ENCODE assay signal across 16 cellular contexts in the genomic region with DNA sequence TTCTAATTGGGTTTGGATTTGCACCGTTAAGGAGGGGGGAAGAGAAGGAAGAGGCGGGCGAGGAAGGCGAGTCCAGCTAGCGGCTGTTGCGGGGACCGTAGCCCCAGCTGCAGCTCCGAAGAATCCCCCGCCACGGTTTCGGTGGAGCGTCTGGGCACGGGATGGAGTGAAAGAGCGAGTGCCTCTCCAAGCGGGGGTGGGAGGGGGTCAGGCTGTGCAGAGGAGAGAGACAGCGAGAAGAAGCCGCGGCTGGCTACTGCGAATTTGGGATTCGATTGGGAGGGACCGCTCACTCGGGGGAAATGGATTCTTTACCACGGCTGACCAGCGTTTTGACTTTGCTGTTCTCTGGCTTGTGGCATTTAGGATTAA. TPM values are rescaled to one million over a fixed set of nuclear protein-coding genes. Genes with fewer than 3 reads are reported as not detected.
DNase-seq lines count a peak whose midpoint lies in the region; ATAC-seq and TF ChIP-seq lines count a peak whose summit lies in the region.
"Had no signal": no experiment of that assay in that cellular context is flagged by ENCODE, and none has a peak within 500 bp of the region (broad histone marks: within the 10 kb centered on the region; RNA-seq: fewer than 3 reads in every experiment).

No MANE protein-coding gene starts in this region.

- no peak overlapping the region for H2AFZ ChIP-seq in neural cell (ENCODE audit: low read depth, low read length)

- H3K4me3 ChIP-seq in BE2C (ENCODE audit: low read depth, low read length) (peak overlapping the region; percentile 65), HUES48 (ENCODE audit: low read depth, low read length) (peak overlapping the region; percentile 80), epithelial cell of proximal tubule (ENCODE audit: low read depth, low read length) (peak overlapping the region; percentile 38), neural cell (ENCODE audit: low read length) (peak overlapping the region; percentile 75)
- H3K4me3 ChIP-seq: lower lobe of right lung, right atrium auricular region had no signal

- H3K27me3 Mint-ChIP-seq in effector memory CD8-positive, alpha-beta T cell: peaks cover 0 to 20% of the 10 kb centered on the region in 2 donors

- H3K27me3 ChIP-seq in BE2C: no peaks in the 10 kb centered on the region; the same call in 1 of the 2 replicates
- peaks cover 50% of the 10 kb centered on the region for H3K27me3 ChIP-seq in HUES48 (ENCODE audit: control insufficient read depth, insufficient read depth, low read length)
- no peaks in the 10 kb centered on the region for H3K27me3 ChIP-seq in neural cell (ENCODE audit: insufficient read depth, low read depth, low read length)

- peaks cover 61% of the 10 kb centered on the region for H3K79me2 ChIP-seq in neural cell (replicated peaks; ENCODE audit: insufficient read depth, low read length)

- H4K20me1 ChIP-seq in neural cell (ENCODE audit: insufficient read depth): no peaks in the 10 kb centered on the region

- H3K9me2 ChIP-seq in neural cell (ENCODE audit: insufficient read depth, low read length): no peaks in the 10 kb centered on the region

- H3K9ac ChIP-seq in HUES48 (ENCODE audit: low read depth, low read length) (no peak overlapping the region), neural cell (ENCODE audit: low read length) (peak overlapping the region; percentile 74)

- TF ChIP-seq RAD21 in neural cell (conservative IDR thresholded peaks at IDR 0.05): no peak

- H3K36me3 Mint-ChIP-seq in effector memory CD8-positive, alpha-beta T cell (ENCODE audit: insufficient read depth): no peaks in the 10 kb centered on the region
- H3K36me3 Mint-ChIP-seq: natural killer cell had no signal

- TF ChIP-seq CTCF in BE2C (IDR thresholded peaks at IDR 0.05; ENCODE audit: low read depth, low read length): no peak
- no peak for TF ChIP-seq CTCF in epithelial cell of proximal tubule (conservative IDR thresholded peaks at IDR 0.05; ENCODE audit: low read depth, low read length)
- no peak for TF ChIP-seq CTCF in neural cell (IDR thresholded peaks at IDR 0.05; ENCODE audit: poor library complexity, severe bottlenecking)

- ATAC-seq in effector memory CD8-positive, alpha-beta T cell (replicated peaks): no peak
- ATAC-seq in GM19351 (IDR thresholded peaks at IDR 0.05; ENCODE audit: unreplicated experiment): no peak
- ATAC-seq: activated T-cell treated with anti-CD3 and anti-CD28 coated beads, Interleukin-2, amount 50 U/mL, for 72 hours; Panc1 had no signal

- H3K9me3 Mint-ChIP-seq in effector memory CD8-positive, alpha-beta T cell: peaks cover 7 to 12% of the 10 kb centered on the region in 2 donors
- H3K9me3 Mint-ChIP-seq: natural killer cell had no signal

- no peak overlapping the region for H3K4me3 Mint-ChIP-seq in effector memory CD8-positive, alpha-beta T cell
- H3K4me3 Mint-ChIP-seq: activated CD4-positive, alpha-beta memory T cell treated with anti-CD3 and anti-CD28 coated beads, Interleukin-2, amount 10 ng/mL, durations not matched to agents 7 days and 5 days; activated T-cell treated with anti-CD3 and anti-CD28 coated beads, Interleukin-2, amount 50 U/mL, for 72 hours; natural killer cell had no signal

- no peak overlapping the region for H3K27ac Mint-ChIP-seq in effector memory CD8-positive, alpha-beta T cell
- H3K27ac Mint-ChIP-seq: activated CD4-positive, alpha-beta memory T cell treated with anti-CD3 and anti-CD28 coated beads, Interleukin-2, amount 10 ng/mL, durations not matched to agents 7 days and 5 days; activated T-cell treated with anti-CD3 and anti-CD28 coated beads, Interleukin-2, amount 50 U/mL, for 72 hours; natural killer cell had no signal

- H3K9me3 ChIP-seq in BE2C (no peaks in the 10 kb centered on the region), HUES48 (ENCODE audit: control insufficient read depth, insufficient read depth, low read length) (no peaks in the 10 kb centered on the region), neural cell (ENCODE audit: low read length) (no peaks in the 10 kb centered on the region)
- H3K9me3 ChIP-seq: lower lobe of right lung, right atrium auricular region had no signal

- no peak for DNase-seq in BE2C
- no peak for DNase-seq in epithelial cell of proximal tubule (ENCODE audit: low read depth)
- DNase-seq in effector memory CD8-positive, alpha-beta T cell: no peak
- DNase-seq in NCI-H2196 treated with DMSO at 0.1 percent for 48 hours (lab: John Stamatoyannopoulos, UW; ENCODE audit: unreplicated experiment): no peak
- DNase-seq in NCI-H2227 treated with DMSO at 0.1 percent for 48 hours (lab: John Stamatoyannopoulos, UW): no peak
- DNase-seq: effector memory CD4-positive, alpha-beta T cell had no signal

- TF ChIP-seq EP300 in neural cell (conservative IDR thresholded peaks at IDR 0.05; ENCODE audit: poor library complexity, severe bottlenecking): no peak

- H3K4me2 ChIP-seq in neural cell (ENCODE audit: low read length): peak overlapping the region; percentile 64

- H3K4me1 Mint-ChIP-seq in effector memory CD8-positive, alpha-beta T cell (ENCODE audit: low read depth in 2 of 2): no peaks in the 10 kb centered on the region
- H3K4me1 Mint-ChIP-seq: activated CD4-positive, alpha-beta memory T cell treated with anti-CD3 and anti-CD28 coated beads, Interleukin-2, amount 10 ng/mL, durations not matched to agents 7 days and 5 days had no signal

- H3F3A ChIP-seq in neural cell (ENCODE audit: insufficient read depth, low read length, poor library complexity, severe bottlenecking): no peaks in the 10 kb centered on the region

- no peaks in the 10 kb centered on the region for H3K36me3 ChIP-seq in BE2C
- no peaks in the 10 kb centered on the region for H3K36me3 ChIP-seq in HUES48 (ENCODE audit: control insufficient read depth, insufficient read depth, low read length)
- H3K36me3 ChIP-seq in neural cell (ENCODE audit: insufficient read depth, low read length): no peaks in the 10 kb centered on the region
- H3K36me3 ChIP-seq: lower lobe of right lung, right atrium auricular region had no signal

- H3K4me1 ChIP-seq in BE2C (no peaks in the 10 kb centered on the region), HUES48 (ENCODE audit: control insufficient read depth, insufficient read depth, low read length) (peaks cover 13% of the 10 kb centered on the region; the same call in 1 of the 2 replicates)
- H3K4me1 ChIP-seq: lower lobe of right lung had no signal

- no peak overlapping the region for H3K27ac ChIP-seq in HUES48 (ENCODE audit: low read depth, low read length)
- H3K27ac ChIP-seq in neural cell (ENCODE audit: low read length): peak overlapping the region; percentile 73
- H3K27ac ChIP-seq: lower lobe of right lung, right atrium auricular region had no signal

TF ChIP-seq in neural cell, 6 proteins besides CTCF, POLR2A, EP300 and RAD21:
- TF ChIP-seq MXI1 (conservative IDR thresholded peaks at IDR 0.05; ENCODE audit: poor library complexity, severe bottlenecking) (peak; percentile 6), POLR2AphosphoS5 (IDR thresholded peaks at IDR 0.05) (no peak)
TF ChIP-seq in neural cell: peak in this region for 1.

RNA-seq across cellular contexts. Expression of gene CNTNAP5, which starts 0.2 kb away (rescaled TPM):
- polyA plus RNA-seq in BE2C (2012; ENCODE audit: insufficient read depth, insufficient read length, low read depth): 3.4 TPM
- not detected in 2 replicates for total RNA-seq in epithelial cell of proximal tubule
- polyA plus RNA-seq in neural cell: 19.3 and 39.0 TPM in 2 replicates
- 238 and 256 TPM in 2 replicates for polyA minus RNA-seq in neural cell
- total RNA-seq: activated CD4-positive, alpha-beta memory T cell treated with anti-CD3 and anti-CD28 coated beads, Interleukin-2, amount 10 ng/mL, durations not matched to agents 7 days and 5 days; activated T-cell treated with anti-CD3 and anti-CD28 coated beads, Interleukin-2, amount 50 U/mL, for 72 hours; bronchial epithelial cell; lower lobe of right lung; natural killer cell; right atrium auricular region had no signal
